Comparison of ENCODE assay signal across 10 cellular contexts in the genomic region with DNA sequence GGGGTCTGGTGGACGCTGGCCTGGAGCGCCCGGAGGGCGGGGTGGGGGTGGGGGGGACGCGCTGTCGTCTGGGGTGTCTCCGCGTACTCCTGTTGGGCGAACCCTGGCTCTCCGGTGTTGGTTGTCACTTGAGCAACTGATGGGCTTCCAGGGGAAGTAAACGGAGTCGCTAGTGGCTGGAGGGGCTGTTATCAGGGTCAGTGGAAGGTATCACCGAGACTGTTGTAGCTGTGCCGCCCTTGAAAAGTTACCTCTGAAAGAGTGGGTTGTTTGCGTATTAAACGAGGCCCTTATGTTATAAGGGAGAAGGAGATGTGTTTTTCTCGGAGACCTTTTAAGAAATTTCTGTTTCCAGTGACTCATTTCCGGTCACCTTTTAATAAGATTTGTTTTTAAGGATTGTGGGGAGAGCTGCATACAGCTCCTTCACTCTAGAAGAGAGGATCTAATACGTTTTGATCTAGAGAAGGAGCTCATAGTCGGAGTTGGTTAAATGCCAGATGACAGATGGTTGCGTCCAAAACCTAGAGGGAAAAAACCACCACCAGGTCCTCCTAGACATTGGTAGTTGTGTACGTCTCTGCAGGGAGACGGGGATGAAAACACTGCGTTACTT. TPM values are rescaled to one million over a fixed set of nuclear protein-coding genes. Genes with fewer than 3 reads are reported as not detected.
DNase-seq lines count a peak whose midpoint lies in the region; ATAC-seq, FAIRE-seq and TF ChIP-seq lines count a peak whose summit lies in the region.
"Had no signal": no experiment of that assay in that cellular context is flagged by ENCODE, and none has a peak within 500 bp of the region (broad histone marks: within the 10 kb centered on the region; RNA-seq: fewer than 3 reads in every experiment).

No MANE protein-coding gene starts in this region.

- H3K27me3 ChIP-seq in GM23338 (ENCODE audit: insufficient read depth) (peaks cover 62% of the 10 kb centered on the region), SJSA1 (replicated peaks) (peaks cover 61% of the 10 kb centered on the region), sigmoid colon (peaks cover 7 to 45% (median 20%) of the 10 kb centered on the region in 3 donors)

- 15 to 17% methylated on average over 25 of the region's 25 CpGs for WGBS in sigmoid colon, 2 donors

- TF ChIP-seq EP300 in sigmoid colon (IDR thresholded peaks at IDR 0.05) = no peak

- H3K9me3 ChIP-seq in SJSA1 (replicated peaks) = no peaks in the 10 kb centered on the region; the same call in 1 of the 2 replicates
- no peaks in the 10 kb centered on the region for H3K9me3 ChIP-seq in sigmoid colon
- H3K9me3 ChIP-seq: tibial nerve had no signal

- H3K36me3 Mint-ChIP-seq in GM23338 (ENCODE audit: low read depth) = no peaks in the 10 kb centered on the region
- no peaks in the 10 kb centered on the region for H3K36me3 Mint-ChIP-seq in natural killer cell

- DNase-seq in GM23338 (ENCODE audit: low spot score) (peak; percentile 34), SJSA1 (ENCODE audit: low read depth in 1 of 2, low spot score in 2 of 2) (peak in 1 of 2 experiments; percentile 12), foreskin fibroblast (peak in 1 of 2 donors; percentile 52), sigmoid colon (no peak), H54 (ENCODE audit: insufficient read length, low spot score) (no peak), natural killer cell (no peak)
- DNase-seq in stimulated activated CD4-positive, alpha-beta T cell treated with anti-CD3 and anti-CD28 coated beads, Interleukin-12 subunit alpha, Interleukin-12 subunit beta, amount 100 ng/mL, for 4 hours = no peak

- TF ChIP-seq POLR2A in sigmoid colon (IDR thresholded peaks at IDR 0.05) = no peak
- TF ChIP-seq POLR2A in H54 (IDR thresholded peaks at IDR 0.05; ENCODE audit: low read depth, low read length) = no peak

- H3K9me3 Mint-ChIP-seq in GM23338 (no peaks in the 10 kb centered on the region; the same call in 2 of the 3 replicates), natural killer cell (peaks cover 2 to 6% of the 10 kb centered on the region in 2 donors)
- H3K9me3 Mint-ChIP-seq: central memory CD8-positive, alpha-beta T cell had no signal

- H4K20me1 ChIP-seq in GM23338 (replicated peaks; ENCODE audit: insufficient read depth) = no peaks in the 10 kb centered on the region

- H3K27ac ChIP-seq in GM23338 (ENCODE audit: low read depth) (no peak overlapping the region), SJSA1 (no peak overlapping the region), sigmoid colon (peak overlapping the region in 1 of 4 donors; percentile 18)
- H3K27ac ChIP-seq: tibial nerve had no signal

- intact Hi-C loops in sigmoid colon (cut with DNase I) (no loop called here), natural killer cell (cut with micrococcal nuclease) (no loop called here)

- TF ChIP-seq CTCF in GM23338 (conservative IDR thresholded peaks at IDR 0.05; ENCODE audit: low read depth in 2 of 2) (no peak), foreskin fibroblast (IDR thresholded peaks at IDR 0.05; ENCODE audit: low read depth, low read length) (no peak), sigmoid colon (IDR thresholded peaks at IDR 0.05) (no peak), natural killer cell (IDR thresholded peaks at IDR 0.05) (no peak)

- H3K9me2 ChIP-seq in GM23338 (ENCODE audit: insufficient read depth) = no peaks in the 10 kb centered on the region

- H3K4me3 Mint-ChIP-seq in GM23338 (peak overlapping the region; percentile 89), natural killer cell (no peak overlapping the region)
- H3K4me3 Mint-ChIP-seq: central memory CD8-positive, alpha-beta T cell had no signal

- H3K4me2 ChIP-seq in GM23338 = peak overlapping the region; percentile 89

- H2AFZ ChIP-seq in GM23338 = peak overlapping the region; percentile 93

- H3K79me2 ChIP-seq in GM23338 (replicated peaks; ENCODE audit: insufficient read depth) = no peaks in the 10 kb centered on the region

- no peaks in the 10 kb centered on the region for H3K36me3 ChIP-seq in GM23338 (ENCODE audit: insufficient read depth)
- no peaks in the 10 kb centered on the region for H3K36me3 ChIP-seq in SJSA1
- no peaks in the 10 kb centered on the region for H3K36me3 ChIP-seq in sigmoid colon
- H3K36me3 ChIP-seq: tibial nerve had no signal

- H3K27me3 Mint-ChIP-seq in GM23338 (ENCODE audit: insufficient read depth, low read depth, poor library complexity) = peaks cover 25% of the 10 kb centered on the region
- peaks cover 29 to 57% of the 10 kb centered on the region in 2 donors for H3K27me3 Mint-ChIP-seq in natural killer cell (ENCODE audit: low read depth in 2 of 2)

- peak; percentile 20 for ATAC-seq in GM23338
- no peak for ATAC-seq in natural killer cell
- ATAC-seq in GM19455 (IDR thresholded peaks at IDR 0.05; ENCODE audit: unreplicated experiment) = no peak

- H3F3A ChIP-seq in GM23338 (replicated peaks; ENCODE audit: low read depth) = no peaks in the 10 kb centered on the region

- H3K4me3 ChIP-seq in GM23338 (peak overlapping the region; percentile 85), SJSA1 (peak overlapping the region; percentile 30), foreskin fibroblast (ENCODE audit: low read depth in 1 of 2, low read length in 2 of 2) (peak overlapping the region; percentile 25 to 47), sigmoid colon (peak overlapping the region; percentile 6 to 46 (median 34))

- H3K27ac Mint-ChIP-seq in GM23338 (no peak overlapping the region), natural killer cell (no peak overlapping the region)

- H3K4me1 Mint-ChIP-seq in GM23338 (peaks cover 14% of the 10 kb centered on the region), natural killer cell (peaks cover 0 to 4% of the 10 kb centered on the region in 2 donors)
- H3K4me1 Mint-ChIP-seq: central memory CD8-positive, alpha-beta T cell had no signal

- peaks cover 11% of the 10 kb centered on the region for H3K4me1 ChIP-seq in GM23338 (ENCODE audit: insufficient read depth)
- H3K4me1 ChIP-seq in SJSA1 (replicated peaks) = peaks cover 15% of the 10 kb centered on the region
- H3K4me1 ChIP-seq in sigmoid colon = peaks cover 0 to 15% (median 12%) of the 10 kb centered on the region in 4 donors

- no peak for FAIRE-seq in H54 (lab: Jason Lieb, UNC)

TF ChIP-seq in GM23338, 12 proteins besides CTCF, POLR2A, EP300 and RAD21 (continues in another document):
- TF ChIP-seq NANOG (IDR thresholded peaks at IDR 0.05; ENCODE audit: borderline replicate concordance) (no peak), REST (IDR thresholded peaks at IDR 0.05; ENCODE audit: unreplicated experiment) (no peak), CREB1 (CRISPR knock-in tag; IDR thresholded peaks at IDR 0.05; ENCODE audit: low read depth) (no peak), STAT1 (IDR thresholded peaks at IDR 0.05; ENCODE audit: unreplicated experiment) (no peak), ZNF331 (CRISPR knock-in tag; IDR thresholded peaks at IDR 0.05; ENCODE audit: low read depth) (no peak)
- TF ChIP-seq, protein P1, sequence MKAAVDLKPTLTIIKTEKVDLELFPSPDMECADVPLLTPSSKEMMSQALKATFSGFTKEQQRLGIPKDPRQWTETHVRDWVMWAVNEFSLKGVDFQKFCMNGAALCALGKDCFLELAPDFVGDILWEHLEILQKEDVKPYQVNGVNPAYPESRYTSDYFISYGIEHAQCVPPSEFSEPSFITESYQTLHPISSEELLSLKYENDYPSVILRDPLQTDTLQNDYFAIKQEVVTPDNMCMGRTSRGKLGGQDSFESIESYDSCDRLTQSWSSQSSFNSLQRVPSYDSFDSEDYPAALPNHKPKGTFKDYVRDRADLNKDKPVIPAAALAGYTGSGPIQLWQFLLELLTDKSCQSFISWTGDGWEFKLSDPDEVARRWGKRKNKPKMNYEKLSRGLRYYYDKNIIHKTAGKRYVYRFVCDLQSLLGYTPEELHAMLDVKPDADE (IDR thresholded peaks at IDR 0.05) = no peak

RNA-seq across cellular contexts. Expression of gene DBX2, which starts 0.7 kb away (rescaled TPM):
- total RNA-seq in GM23338 (2014; rRNA removed; shearing (Covaris generic)) = 0.07 TPM in 1 of 2 replicates, not detected in the other
- polyA plus RNA-seq in GM23338 (2016; fragmentation: Nextera tagmentation; extraction: Ambion mirVana) (0.18 and 0.19 TPM in 2 replicates), sigmoid colon (under 1 TPM in 1 of 3 donors, not detected in 2; 0.01 TPM)
- not detected in 2 replicates for total RNA-seq in SJSA1 (2014; rRNA removed; shearing (Covaris generic))
- total RNA-seq in sigmoid colon (under 1 TPM in 2 of 4 donors, not detected in 2; under 0.01 to 0.16 TPM), natural killer cell (not detected)
- total RNA-seq: tibial nerve had no signal

Comparison
In these comparisons a context has a peak if more than half of its experiments do, and no peak if none do; other contexts are left out.
1. H3K4me3 ChIP-seq: peak in every context shown above with its lines; median percentile 85 in GM23338; 36 in foreskin fibroblast; 34 in sigmoid colon; 30 in SJSA1.